ENCODE assay signal across 11 cellular contexts in genomic region chr17:71846561-71846960, GRCh38.
"Had no signal": no experiment of that assay in that cellular context is flagged by ENCODE, and none has a peak within 500 bp of the region (broad histone marks: within the 10 kb centered on the region; RNA-seq: fewer than 3 reads in every experiment).

No MANE protein-coding gene starts in this region.

- H3K36me3 ChIP-seq: cardiac muscle cell, ovary, stomach, thoracic aorta had no signal

- DNase-seq: activated CD4-positive, alpha-beta T cell treated with anti-CD3 and anti-CD28 coated beads for 4 hours; activated CD8-positive, alpha-beta memory T cell treated with anti-CD3 and anti-CD28 coated beads, Interleukin-2, amount 50 U/mL, for 48 hours; activated CD8-positive, alpha-beta T cell treated with anti-CD3 and anti-CD28 coated beads, Interleukin-2, amount 10 ng/mL, durations not matched to agents 7 days and 5 days; activated naive CD8-positive, alpha-beta T cell treated with anti-CD3 and anti-CD28 coated beads, Interleukin-2, amount 10 ng/mL, durations not matched to agents 7 days and 5 days; ovary; stimulated activated CD4-positive, alpha-beta T cell treated with anti-CD3 and anti-CD28 coated beads, Interleukin-4, amount 100 ng/mL, for 4 hours; stomach; T1000 had no signal

- H3K9me3 ChIP-seq: ovary, thoracic aorta had no signal

- H3K36me3 Mint-ChIP-seq: activated naive CD8-positive, alpha-beta T cell treated with anti-CD3 and anti-CD28 coated beads, Interleukin-2, amount 10 ng/mL, durations not matched to agents 7 days and 5 days had no signal

- H3K27me3 ChIP-seq: cardiac muscle cell, ovary, stomach had no signal

- H3K27me3 Mint-ChIP-seq: activated naive CD8-positive, alpha-beta T cell treated with anti-CD3 and anti-CD28 coated beads, Interleukin-2, amount 10 ng/mL, durations not matched to agents 7 days and 5 days had no signal

- H3K4me3 ChIP-seq: cardiac muscle cell, ovary, stomach, thoracic aorta had no signal

- H3K27ac Mint-ChIP-seq: activated CD8-positive, alpha-beta T cell treated with anti-CD3 and anti-CD28 coated beads, Interleukin-2, amount 10 ng/mL, durations not matched to agents 7 days and 5 days; activated naive CD8-positive, alpha-beta T cell treated with anti-CD3 and anti-CD28 coated beads, Interleukin-2, amount 10 ng/mL, durations not matched to agents 7 days and 5 days had no signal

- H3K4me3 Mint-ChIP-seq: activated CD8-positive, alpha-beta T cell treated with anti-CD3 and anti-CD28 coated beads, Interleukin-2, amount 10 ng/mL, durations not matched to agents 7 days and 5 days; activated naive CD8-positive, alpha-beta T cell treated with anti-CD3 and anti-CD28 coated beads, Interleukin-2, amount 10 ng/mL, durations not matched to agents 7 days and 5 days had no signal

- H3K4me1 Mint-ChIP-seq: activated naive CD8-positive, alpha-beta T cell treated with anti-CD3 and anti-CD28 coated beads, Interleukin-2, amount 10 ng/mL, durations not matched to agents 7 days and 5 days had no signal

- H3K4me1 ChIP-seq: stomach had no signal

- H3K27ac ChIP-seq: cardiac muscle cell, ovary, stomach, thoracic aorta, VCaP had no signal
